In genomic region chr13:96165840-96166239, GRCh38 we compare ENCODE assay signal across 29 cellular contexts.
"Had no signal": no experiment of that assay in that cellular context is flagged by ENCODE, and none has a peak within 500 bp of the region (broad histone marks: within the 10 kb centered on the region; RNA-seq: fewer than 3 reads in every experiment).

No MANE protein-coding gene starts in this region.

- DNase-seq: colonic mucosa; cortex of kidney; dermis blood vessel endothelial cell; dorsolateral prefrontal cortex; effector CD4-positive, alpha-beta T cell; effector CD8-positive, alpha-beta T cell; effector memory CD4-positive, alpha-beta T cell; effector memory CD8-positive, alpha-beta T cell; endodermal cell; erythroblast; esophagus squamous epithelium; foreskin fibroblast; foreskin keratinocyte; foreskin melanocyte; gastrocnemius medialis; glutamatergic neuron; head of caudate nucleus; heart left ventricle; heart right ventricle had no signal

- H3K9me3 Mint-ChIP-seq: dendritic cell treated with granulocyte-macrophage colony-stimulating factor and Interleukin-4, amounts not matched to agents 40 ng/mL and 50 ng/mL, for 4 days; endodermal cell had no signal

- FAIRE-seq: colon, endometrium, endothelial cell of umbilical vein, frontal cortex had no signal

- H3K27me3 Mint-ChIP-seq: dendritic cell treated with granulocyte-macrophage colony-stimulating factor and Interleukin-4, amounts not matched to agents 40 ng/mL and 50 ng/mL, for 4 days; effector memory CD8-positive, alpha-beta T cell had no signal

- H3K4me3 ChIP-seq: colonic mucosa, coronary artery, dorsolateral prefrontal cortex, esophagus muscularis mucosa, esophagus squamous epithelium, gastrocnemius medialis, gastroesophageal sphincter, heart left ventricle, heart right ventricle had no signal

- H3K9me3 ChIP-seq: colonic mucosa, esophagus muscularis mucosa, esophagus squamous epithelium, gastrocnemius medialis, gastroesophageal sphincter, heart left ventricle, heart right ventricle had no signal

- H3K27ac ChIP-seq: colonic mucosa, coronary artery, dorsolateral prefrontal cortex, epithelial cell of prostate, esophagus muscularis mucosa, esophagus squamous epithelium, foreskin keratinocyte, gastrocnemius medialis, gastroesophageal sphincter, heart left ventricle, heart right ventricle had no signal

- H3K36me3 ChIP-seq: colonic mucosa, esophagus muscularis mucosa, esophagus squamous epithelium, gastrocnemius medialis, gastroesophageal sphincter, heart left ventricle, heart right ventricle had no signal

- H3K4me3 Mint-ChIP-seq: dendritic cell treated with granulocyte-macrophage colony-stimulating factor and Interleukin-4, amounts not matched to agents 40 ng/mL and 50 ng/mL, for 4 days; effector memory CD8-positive, alpha-beta T cell; endodermal cell had no signal

- ATAC-seq: effector memory CD8-positive, alpha-beta T cell; esophagus mucosa; foreskin keratinocyte; gastrocnemius medialis; gastroesophageal sphincter; heart left ventricle; heart right ventricle had no signal

- H3K27ac Mint-ChIP-seq: dendritic cell treated with granulocyte-macrophage colony-stimulating factor and Interleukin-4, amounts not matched to agents 40 ng/mL and 50 ng/mL, for 4 days; effector memory CD8-positive, alpha-beta T cell; endodermal cell had no signal

- H3K27me3 ChIP-seq: colonic mucosa, dorsolateral prefrontal cortex, esophagus muscularis mucosa, esophagus squamous epithelium, foreskin keratinocyte, gastrocnemius medialis, gastroesophageal sphincter, heart left ventricle, heart right ventricle had no signal

- H3K4me1 ChIP-seq: colonic mucosa, esophagus muscularis mucosa, esophagus squamous epithelium, foreskin keratinocyte, gastrocnemius medialis, gastroesophageal sphincter, heart left ventricle, heart right ventricle had no signal
